ENCODE assay signal across 20 cellular contexts in genomic region chr20:32906200-32906599, GRCh38. TPM values are rescaled to one million over a fixed set of nuclear protein-coding genes. Genes with fewer than 3 reads are reported as not detected.
DNase-seq lines count a peak whose midpoint lies in the region; ATAC-seq, FAIRE-seq and TF ChIP-seq lines count a peak whose summit lies in the region.
"Had no signal": no experiment of that assay in that cellular context is flagged by ENCODE, and none has a peak within 500 bp of the region (broad histone marks: within the 10 kb centered on the region; RNA-seq: fewer than 3 reads in every experiment).

No MANE protein-coding gene starts in this region.

- no peak overlapping the region for H3K27ac ChIP-seq in BLaER1 treated with 17β-estradiol and CSF1 and Interleukin-3, amounts not matched to agents 10 nM and 100 nM
- H3K27ac ChIP-seq in neural progenitor cell: no peak overlapping the region
- H3K27ac ChIP-seq: 22Rv1, RWPE1 had no signal

- no peak for ATAC-seq in GM18858 (IDR thresholded peaks at IDR 0.05; ENCODE audit: unreplicated experiment)
- ATAC-seq in HG02884 (IDR thresholded peaks at IDR 0.05; ENCODE audit: unreplicated experiment): no peak
- ATAC-seq: GM12878 had no signal

- H3K27me3 ChIP-seq in BLaER1 treated with 17β-estradiol and CSF1 and Interleukin-3, amounts not matched to agents 10 nM and 100 nM: no peaks in the 10 kb centered on the region
- H3K27me3 ChIP-seq in neural progenitor cell: no peaks in the 10 kb centered on the region

- no peaks in the 10 kb centered on the region for H3K79me2 ChIP-seq in neural progenitor cell (ENCODE audit: low read depth)

- H3K4me3 ChIP-seq in BLaER1 treated with 17β-estradiol and CSF1 and Interleukin-3, amounts not matched to agents 10 nM and 100 nM: no peak overlapping the region
- H3K4me3 ChIP-seq in neural progenitor cell: no peak overlapping the region
- H3K4me3 ChIP-seq: GM12878 had no signal

- H3K4me3 Mint-ChIP-seq in neural progenitor cell: no peak overlapping the region

- no peak for TF ChIP-seq POLR2A in GM12891 (IDR thresholded peaks at IDR 0.05; ENCODE audit: low read depth, low read length)

- no peaks in the 10 kb centered on the region for H3K9me3 ChIP-seq in BLaER1 treated with 17β-estradiol and CSF1 and Interleukin-3, amounts not matched to agents 10 nM and 100 nM (replicated peaks in 1 of 11)
- H3K9me3 ChIP-seq in neural progenitor cell (ENCODE audit: low read depth): no peaks in the 10 kb centered on the region

- H3K36me3 Mint-ChIP-seq in neural progenitor cell: no peaks in the 10 kb centered on the region

- H4K20me1 ChIP-seq in BLaER1 treated with 17β-estradiol and CSF1 and Interleukin-3, amounts not matched to agents 10 nM and 100 nM: no peaks in the 10 kb centered on the region; a peak in 1 of 22 replicates
- H4K20me1 ChIP-seq in neural progenitor cell (ENCODE audit: low read depth): no peaks in the 10 kb centered on the region

- peaks cover 11 to 50% (median 36%) of the 10 kb centered on the region in 10 experiments for H3K4me1 ChIP-seq in BLaER1 treated with 17β-estradiol and CSF1 and Interleukin-3, amounts not matched to agents 10 nM and 100 nM
- no peaks in the 10 kb centered on the region for H3K4me1 ChIP-seq in neural progenitor cell

- no peak for FAIRE-seq in GM12891 (lab: Jason Lieb, UNC)
- FAIRE-seq: GM12878 had no signal

- DNase-seq in DMS 273 (lab: John Stamatoyannopoulos, UW; ENCODE audit: unreplicated experiment) (peak; percentile 18), DMS 273 treated with DMSO at 0.1 percent for 48 hours (lab: John Stamatoyannopoulos, UW) (no peak), NCI-H2171 treated with DMSO at 0.1 percent for 48 hours (lab: John Stamatoyannopoulos, UW) (peak; percentile 88), neural progenitor cell (ENCODE audit: low spot score) (peak; percentile 35), GM12891 (ENCODE audit: insufficient read length, low spot score) (no peak)
- DNase-seq: C1 segment of cervical spinal cord, COR-L47, DMS53, KG1, NCI-H1092 treated with DMSO at 0.1 percent for 48 hours, NCI-H187 had no signal

- H3K9ac ChIP-seq in BLaER1 treated with 17β-estradiol and CSF1 and Interleukin-3, amounts not matched to agents 10 nM and 100 nM: no peak overlapping the region
- H3K9ac ChIP-seq in neural progenitor cell: no peak overlapping the region

- peaks cover 8% of the 10 kb centered on the region for H3K27me3 Mint-ChIP-seq in neural progenitor cell (ENCODE audit: insufficient read depth, low read depth)

- H3F3A ChIP-seq in neural progenitor cell (ENCODE audit: low read depth): no peaks in the 10 kb centered on the region

- H3K9me3 Mint-ChIP-seq in neural progenitor cell: no peaks in the 10 kb centered on the region

- no peak overlapping the region for H2AFZ ChIP-seq in neural progenitor cell (replicated peaks)

- H3K4me1 Mint-ChIP-seq in neural progenitor cell: peaks cover 2% of the 10 kb centered on the region

- no peak for TF ChIP-seq CTCF in neural progenitor cell (IDR thresholded peaks at IDR 0.05)

- H3K4me2 ChIP-seq in BLaER1 treated with 17β-estradiol and CSF1 and Interleukin-3, amounts not matched to agents 10 nM and 100 nM: peak overlapping the region in 9 of 11 experiments; percentile 3 to 88 (median 73); a peak in 16 of 22 replicates
- H3K4me2 ChIP-seq in neural progenitor cell: no peak overlapping the region

- no peak overlapping the region for H3K27ac Mint-ChIP-seq in neural progenitor cell

- no peaks in the 10 kb centered on the region for H3K36me3 ChIP-seq in BLaER1 treated with 17β-estradiol and CSF1 and Interleukin-3, amounts not matched to agents 10 nM and 100 nM
- no peaks in the 10 kb centered on the region for H3K36me3 ChIP-seq in neural progenitor cell

TF ChIP-seq in GM12891, 5 proteins besides CTCF, POLR2A, EP300 and RAD21:
- TF ChIP-seq POLR2AphosphoS5 (IDR thresholded peaks at IDR 0.05; ENCODE audit: low read depth, low read length) (no peak), TAF1 (IDR thresholded peaks at IDR 0.05; ENCODE audit: low read depth, low read length) (no peak), SPI1 (IDR thresholded peaks at IDR 0.05; ENCODE audit: low read depth, low read length) (no peak), POU2F2 (IDR thresholded peaks at IDR 0.05; ENCODE audit: low read depth, low read length) (no peak), PAX5 (IDR thresholded peaks at IDR 0.05; ENCODE audit: insufficient read depth, low read length, severe bottlenecking) (no peak)

RNA-seq across cellular contexts. Expression of gene EFCAB8, which starts 47.5 kb away (rescaled TPM):
- not detected in 2 replicates for total RNA-seq in neural progenitor cell (ENCODE audit: low replicate concordance)
- polyA plus RNA-seq in GM12891 (2012; ENCODE audit: low read depth, missing spikeins): 0.03 TPM
- total RNA-seq: MCF 10A, NCI-H460, SK-MEL-5 had no signal

Comparison
In these comparisons a context has a peak if more than half of its experiments do, and no peak if none do; other contexts are left out.
1. DNase-seq: peak in DMS 273 (single experiment), NCI-H2171 treated with DMSO at 0.1 percent for 48 hours (single experiment) and neural progenitor cell (single experiment); none in DMS 273 treated with DMSO at 0.1 percent for 48 hours (single experiment) and GM12891 (single experiment).